Comparison of ENCODE assay signal across 11 cellular contexts in genomic region chr10:95279042-95279820, GRCh38. TPM values are rescaled to one million over a fixed set of nuclear protein-coding genes. Genes with fewer than 3 reads are reported as not detected.
DNase-seq lines count a peak whose midpoint lies in the region; ATAC-seq and TF ChIP-seq lines count a peak whose summit lies in the region.
"Had no signal": no experiment of that assay in that cellular context is flagged by ENCODE, and none has a peak within 500 bp of the region (broad histone marks: within the 10 kb centered on the region; RNA-seq: fewer than 3 reads in every experiment).

No MANE protein-coding gene starts in this region.

- no peaks in the 10 kb centered on the region for H3K27me3 ChIP-seq in BLaER1
- H3K27me3 ChIP-seq in muscle layer of duodenum (ENCODE audit: low read depth, low read length) = no peaks in the 10 kb centered on the region
- no peaks in the 10 kb centered on the region for H3K27me3 ChIP-seq in SJCRH30

- H3K36me3 ChIP-seq in BLaER1 = peaks cover 49% of the 10 kb centered on the region
- no peaks in the 10 kb centered on the region for H3K36me3 ChIP-seq in muscle layer of duodenum (ENCODE audit: control insufficient read depth in 1 of 2, insufficient read depth in 2 of 2, low read length in 2 of 2)
- H3K36me3 ChIP-seq in SJCRH30 = no peaks in the 10 kb centered on the region

- H3K4me2 ChIP-seq in BLaER1 = peak overlapping the region; percentile 40

- peak overlapping the region; percentile 28 to 69 (median 54) for H3K27ac Mint-ChIP-seq in IgD-negative memory B cell

- peaks cover 2% of the 10 kb centered on the region for H3K36me3 Mint-ChIP-seq in IgD-negative memory B cell

- H3K9ac ChIP-seq in BLaER1 = no peak overlapping the region

- H4K20me1 ChIP-seq in BLaER1 = peaks cover 100% of the 10 kb centered on the region

- H3K27me3 Mint-ChIP-seq in IgD-negative memory B cell = no peaks in the 10 kb centered on the region

- no peaks in the 10 kb centered on the region for H3K9me3 Mint-ChIP-seq in IgD-negative memory B cell

- peak; percentile 77 for DNase-seq in epithelial cell of esophagus (ENCODE audit: low read depth)
- no peak for DNase-seq in SJCRH30
- DNase-seq in COLO668 (lab: John Stamatoyannopoulos, UW; ENCODE audit: unreplicated experiment) = no peak
- no peak for DNase-seq in NCI-H146 (lab: John Stamatoyannopoulos, UW)
- DNase-seq: stimulated activated naive CD8-positive, alpha-beta T cell treated with anti-CD3 and anti-CD28 coated beads, Interleukin-15, Interleukin-2, amounts not matched to agents 100 U/mL and 50 U/mL, for 24 hours; SW 1271 had no signal

- H3K4me1 ChIP-seq in BLaER1 = peaks cover 57% of the 10 kb centered on the region
- H3K4me1 ChIP-seq in muscle layer of duodenum (ENCODE audit: control insufficient read depth in 1 of 2, insufficient read depth in 2 of 2, low read length in 2 of 2) = peaks cover 9 to 13% of the 10 kb centered on the region in 2 donors
- no peaks in the 10 kb centered on the region for H3K4me1 ChIP-seq in SJCRH30

- no peak for TF ChIP-seq CTCF in epithelial cell of esophagus (IDR thresholded peaks at IDR 0.05; ENCODE audit: insufficient read depth, low read depth, low read length, missing control alignments)

- H3K4me1 Mint-ChIP-seq in IgD-negative memory B cell = peaks cover 48 to 65% (median 58%) of the 10 kb centered on the region in 3 donors

- H3K27ac ChIP-seq in BLaER1 (peak overlapping the region; percentile 37; the same call in 1 of the 2 replicates), muscle layer of duodenum (ENCODE audit: low read length) (peak overlapping the region; percentile 33), SJCRH30 (no peak overlapping the region)
- H3K27ac ChIP-seq: C4-2B had no signal

- H3K4me3 Mint-ChIP-seq in IgD-negative memory B cell = peak overlapping the region in 2 of 4 donors; percentile 46 to 69

- H3K9me3 ChIP-seq in BLaER1 = peaks cover 8% of the 10 kb centered on the region; the same call in 1 of the 2 replicates
- no peaks in the 10 kb centered on the region for H3K9me3 ChIP-seq in muscle layer of duodenum (ENCODE audit: control insufficient read depth in 1 of 2, low read length in 2 of 2)
- no peaks in the 10 kb centered on the region for H3K9me3 ChIP-seq in SJCRH30 (replicated peaks)

- ATAC-seq in HG02571 (IDR thresholded peaks at IDR 0.05; ENCODE audit: unreplicated experiment) = no peak
- ATAC-seq: stimulated activated naive CD8-positive, alpha-beta T cell treated with anti-CD3 and anti-CD28 coated beads, Interleukin-15, Interleukin-2, amounts not matched to agents 100 U/mL and 50 U/mL, for 24 hours had no signal

- H3K4me3 ChIP-seq in BLaER1 = no peak overlapping the region
- H3K4me3 ChIP-seq in epithelial cell of esophagus (ENCODE audit: low read length) = no peak overlapping the region
- no peak overlapping the region for H3K4me3 ChIP-seq in muscle layer of duodenum (ENCODE audit: low read depth in 1 of 2, low read length in 2 of 2)
- H3K4me3 ChIP-seq in SJCRH30 = no peak overlapping the region

RNA-seq across cellular contexts. Expression of gene PDLIM1, which starts 11.6 kb away (rescaled TPM):
- 357 TPM for polyA plus RNA-seq in IgD-negative memory B cell
- 5.7 and 6.3 TPM in 2 replicates for total RNA-seq in SJCRH30 (2014; rRNA removed; shearing (Covaris generic))
